12 cellular contexts compared by ENCODE assay signal in genomic region chr16:87458424-87458915, GRCh38. TPM values are rescaled to one million over a fixed set of nuclear protein-coding genes. Genes with fewer than 3 reads are reported as not detected.
DNase-seq lines count a peak whose midpoint lies in the region; ATAC-seq and TF ChIP-seq lines count a peak whose summit lies in the region.
"Had no signal": no experiment of that assay in that cellular context is flagged by ENCODE, and none has a peak within 500 bp of the region (broad histone marks: within the 10 kb centered on the region; RNA-seq: fewer than 3 reads in every experiment).

No MANE protein-coding gene starts in this region.

- H3K4me1 ChIP-seq in liver (ENCODE audit: control insufficient read depth in 4 of 4, insufficient read depth in 4 of 4, low read length in 3 of 4) (peaks cover 5 to 32% (median 19%) of the 10 kb centered on the region in 4 donors), thyroid gland (peaks cover 50 to 68% of the 10 kb centered on the region in 2 donors)

- TF ChIP-seq CTCF in liver (IDR thresholded peaks at IDR 0.05; ENCODE audit: low read depth, low read length, missing input control): no peak
- TF ChIP-seq CTCF in thyroid gland (IDR thresholded peaks at IDR 0.05): no peak

- H3K4me3 Mint-ChIP-seq in activated CD4-positive, alpha-beta memory T cell treated with anti-CD3 and anti-CD28 coated beads for 36 hours: no peak overlapping the region
- no peak overlapping the region for H3K4me3 Mint-ChIP-seq in activated CD4-positive, alpha-beta memory T cell treated with anti-CD3 and anti-CD28 coated beads, Interleukin-2, amount 10 ng/mL, durations not matched to agents 7 days and 5 days

- WGBS in liver: 94% methylated on average over 23 of the region's 23 CpGs
- WGBS in thyroid gland, 2 donors: 89 to 93% methylated on average over 23 of the region's 23 CpGs

- no peak overlapping the region for H3K9ac ChIP-seq in liver (ENCODE audit: low read depth in 1 of 2, low read length in 2 of 2)

- CTCF ChIA-PET in activated CD4-positive, alpha-beta memory T cell treated with anti-CD3 and anti-CD28 coated beads for 36 hours (lab: Charles Lee): no interaction called here
- CTCF ChIA-PET in activated CD4-positive, alpha-beta memory T cell treated with anti-CD3 and anti-CD28 coated beads, Interleukin-2, amount 10 ng/mL, durations not matched to agents 7 days and 5 days (lab: Charles Lee): no interaction called here

- H3K27me3 ChIP-seq in liver (ENCODE audit: control insufficient read depth in 4 of 4, insufficient read depth in 4 of 4, low read length in 3 of 4) (no peaks in the 10 kb centered on the region), thyroid gland (no peaks in the 10 kb centered on the region)
- H3K27me3 ChIP-seq: dorsolateral prefrontal cortex had no signal

- POLR2A ChIA-PET in activated CD4-positive, alpha-beta memory T cell treated with anti-CD3 and anti-CD28 coated beads for 36 hours (lab: Charles Lee): interaction anchor here (1.4 kb wide), 1 partner anchor 27 kb away, joined by 8 read pairs; no protein-coding TSS in a partner anchor
- POLR2A ChIA-PET in activated CD4-positive, alpha-beta memory T cell treated with anti-CD3 and anti-CD28 coated beads, Interleukin-2, amount 10 ng/mL, durations not matched to agents 7 days and 5 days (lab: Charles Lee): no interaction called here

- H3K4me3 ChIP-seq in liver (ENCODE audit: low read depth in 1 of 3, low read length in 3 of 3) (no peak overlapping the region), thyroid gland (replicated peaks in 1 of 3) (no peak overlapping the region)
- H3K4me3 ChIP-seq: dorsolateral prefrontal cortex had no signal

- no peaks in the 10 kb centered on the region for H3K9me3 ChIP-seq in liver (ENCODE audit: control insufficient read depth in 4 of 4, low read length in 3 of 4)
- no peaks in the 10 kb centered on the region for H3K9me3 ChIP-seq in thyroid gland

- DNase-seq in activated CD4-positive, alpha-beta memory T cell treated with anti-CD3 and anti-CD28 coated beads for 36 hours: no peak
- no peak for DNase-seq in activated CD4-positive, alpha-beta memory T cell treated with anti-CD3 and anti-CD28 coated beads, Interleukin-2, amount 10 ng/mL, durations not matched to agents 7 days and 5 days
- no peak for DNase-seq in thyroid gland
- no peak for DNase-seq in NCI-H1417 treated with DMSO at 0.1 percent for 48 hours (lab: John Stamatoyannopoulos, UW)
- DNase-seq: dorsolateral prefrontal cortex, NCI-H82, posterior cingulate gyrus, SHP77 had no signal

- no peaks in the 10 kb centered on the region for H3K27me3 Mint-ChIP-seq in activated CD4-positive, alpha-beta memory T cell treated with anti-CD3 and anti-CD28 coated beads for 36 hours
- no peaks in the 10 kb centered on the region for H3K27me3 Mint-ChIP-seq in activated CD4-positive, alpha-beta memory T cell treated with anti-CD3 and anti-CD28 coated beads, Interleukin-2, amount 10 ng/mL, durations not matched to agents 7 days and 5 days

- TF ChIP-seq POLR2A in thyroid gland (IDR thresholded peaks at IDR 0.05): no peak

- ATAC-seq in SK-N-SH treated with all-trans-retinoic acid at 6 μM for 48 hours (peak; percentile 40), GM21528 (IDR thresholded peaks at IDR 0.05; ENCODE audit: low FRiP score, unreplicated experiment) (no peak), HG03045 (IDR thresholded peaks at IDR 0.05; ENCODE audit: unreplicated experiment) (no peak)

- no peaks in the 10 kb centered on the region for H3K9me3 Mint-ChIP-seq in activated CD4-positive, alpha-beta memory T cell treated with anti-CD3 and anti-CD28 coated beads for 36 hours
- no peaks in the 10 kb centered on the region for H3K9me3 Mint-ChIP-seq in activated CD4-positive, alpha-beta memory T cell treated with anti-CD3 and anti-CD28 coated beads, Interleukin-2, amount 10 ng/mL, durations not matched to agents 7 days and 5 days

- no peak for TF ChIP-seq RAD21 in liver (IDR thresholded peaks at IDR 0.05)

- peaks cover 6 to 20% (median 15%) of the 10 kb centered on the region in 4 donors for H3K36me3 ChIP-seq in liver (ENCODE audit: control insufficient read depth in 4 of 4, insufficient read depth in 3 of 4, low read depth in 1 of 4, low read length in 3 of 4)
- H3K36me3 ChIP-seq in thyroid gland: no peaks in the 10 kb centered on the region

- H3K36me3 Mint-ChIP-seq in activated CD4-positive, alpha-beta memory T cell treated with anti-CD3 and anti-CD28 coated beads for 36 hours: peaks cover 13% of the 10 kb centered on the region
- no peaks in the 10 kb centered on the region for H3K36me3 Mint-ChIP-seq in activated CD4-positive, alpha-beta memory T cell treated with anti-CD3 and anti-CD28 coated beads, Interleukin-2, amount 10 ng/mL, durations not matched to agents 7 days and 5 days (ENCODE audit: low read depth)

- peaks cover 34% of the 10 kb centered on the region for H3K4me1 Mint-ChIP-seq in activated CD4-positive, alpha-beta memory T cell treated with anti-CD3 and anti-CD28 coated beads for 36 hours (ENCODE audit: low read depth)
- H3K4me1 Mint-ChIP-seq in activated CD4-positive, alpha-beta memory T cell treated with anti-CD3 and anti-CD28 coated beads, Interleukin-2, amount 10 ng/mL, durations not matched to agents 7 days and 5 days: peaks cover 24% of the 10 kb centered on the region

- intact Hi-C loops in activated CD4-positive, alpha-beta memory T cell treated with anti-CD3 and anti-CD28 coated beads for 36 hours (cut with micrococcal nuclease): loop anchor here (5.0 kb wide), 1 partner anchor 66 kb away; the partner anchor contains the start of gene MAP1LC3B
- intact Hi-C loops in thyroid gland (cut with DNase I): no loop called here

- peak overlapping the region; percentile 38 for H3K27ac Mint-ChIP-seq in activated CD4-positive, alpha-beta memory T cell treated with anti-CD3 and anti-CD28 coated beads for 36 hours
- no peak overlapping the region for H3K27ac Mint-ChIP-seq in activated CD4-positive, alpha-beta memory T cell treated with anti-CD3 and anti-CD28 coated beads, Interleukin-2, amount 10 ng/mL, durations not matched to agents 7 days and 5 days

- peak overlapping the region; percentile 50 to 73 for H3K27ac ChIP-seq in liver (ENCODE audit: low read depth in 1 of 2, low read length in 2 of 2)
- H3K27ac ChIP-seq in thyroid gland: peak overlapping the region; percentile 90 to 99 (median 98)

TF ChIP-seq in SK-N-SH treated with all-trans-retinoic acid at 6 μM for 48 hours, 23 proteins besides CTCF, POLR2A, EP300 and RAD21:
- TF ChIP-seq SNAI2 (CRISPR knock-in tag; IDR thresholded peaks at IDR 0.05) (no peak), TCF4 (CRISPR knock-in tag; IDR thresholded peaks at IDR 0.05; ENCODE audit: borderline replicate concordance) (peak; percentile 30; the same call in 1 of the 2 replicates), ZC3H10 (CRISPR knock-in tag; IDR thresholded peaks at IDR 0.05) (0 out of 2 replicates have a peak, but pooled peaks have one; percentile 21), BACH2 (CRISPR knock-in tag; IDR thresholded peaks at IDR 0.05; ENCODE audit: borderline replicate concordance) (no peak)

TF ChIP-seq in liver, 16 proteins besides CTCF, POLR2A, EP300 and RAD21:
- TF ChIP-seq JUND (IDR thresholded peaks at IDR 0.05) (no peak), FOXA1 (IDR thresholded peaks at IDR 0.05) (no peak), NR2F2 (IDR thresholded peaks at IDR 0.05) (no peak), ZBTB33 (IDR thresholded peaks at IDR 0.05) (no peak), ATF3 (IDR thresholded peaks at IDR 0.05) (no peak), MAX (IDR thresholded peaks at IDR 0.05) (no peak), GABPA (IDR thresholded peaks at IDR 0.05 in 1 of 2, conservative IDR thresholded peaks at IDR 0.05 in 1 of 2) (no peak), FOXA2 (IDR thresholded peaks at IDR 0.05) (no peak), HNF4A (conservative IDR thresholded peaks at IDR 0.05) (no peak), SP1 (IDR thresholded peaks at IDR 0.05) (no peak), EGR1 (IDR thresholded peaks at IDR 0.05; ENCODE audit: low read depth in 2 of 2) (no peak)

RNA-seq across cellular contexts. Expression of gene ZCCHC14, which starts 34.4 kb away (rescaled TPM):
- total RNA-seq in activated CD4-positive, alpha-beta memory T cell treated with anti-CD3 and anti-CD28 coated beads for 36 hours: 10 to 100 TPM in 1 of 2 experiments, 1 to 10 TPM in 1; 8.7 to 10.6 TPM
- 1 to 10 TPM; 4.2 to 5.0 TPM for total RNA-seq in activated CD4-positive, alpha-beta memory T cell treated with anti-CD3 and anti-CD28 coated beads, Interleukin-2, amount 10 ng/mL, durations not matched to agents 7 days and 5 days
- total RNA-seq in liver (10 to 100 TPM in 1 of 2 donors, 1 to 10 TPM in 1; 7.1 to 21.7 TPM), thyroid gland (10 to 100 TPM; 23.0 to 70.0 (median 27.6) TPM)
- 1 to 10 TPM; 6.3 to 8.9 TPM for polyA plus RNA-seq in liver
